21 cellular contexts compared by ENCODE assay signal in the genomic region with DNA sequence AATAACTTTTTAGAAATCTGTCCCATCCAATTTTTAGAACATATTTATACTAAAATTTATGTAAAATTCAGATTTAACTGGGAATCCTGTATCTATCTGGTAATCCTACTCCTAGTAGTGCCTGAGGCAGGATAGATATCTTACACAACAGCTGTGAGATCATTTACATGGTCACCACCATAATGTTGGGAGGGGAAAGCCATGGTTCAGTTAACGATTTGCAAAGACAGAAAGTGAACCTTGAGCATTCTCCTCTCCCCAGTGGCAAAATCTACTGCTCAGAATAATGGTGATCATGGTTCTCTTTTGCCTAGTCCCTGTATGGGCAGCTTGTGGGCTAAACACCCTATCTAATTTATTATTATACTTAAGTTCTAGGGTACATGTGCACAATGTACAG. TPM values are rescaled to one million over a fixed set of nuclear protein-coding genes. Genes with fewer than 3 reads are reported as not detected.
A peak's percentile ranks its signal among the peaks of the same experiment; 100 is the strongest.
DNase-seq lines count a peak whose midpoint lies in the region; ATAC-seq and TF ChIP-seq lines count a peak whose summit lies in the region.
"Had no signal": no experiment of that assay in that cellular context is flagged by ENCODE, and none has a peak within 500 bp of the region (broad histone marks: within the 10 kb centered on the region; RNA-seq: fewer than 3 reads in every experiment).

No MANE protein-coding gene starts in this region.

- DNase-seq in NCI-H2171 treated with DMSO at 0.1 percent for 48 hours (lab: John Stamatoyannopoulos, UW) = peak; percentile 22
- DNase-seq in NCI-H2171 (lab: John Stamatoyannopoulos, UW) = no peak
- DNase-seq in M059J (ENCODE audit: low read depth) = peak; percentile 9
- peak; percentile 30 for DNase-seq in epithelial cell of esophagus (ENCODE audit: low read depth)
- no peak for DNase-seq in DMS53 (lab: John Stamatoyannopoulos, UW)
- DNase-seq: 8988T; ACHN; AML-193; BE2C; CD4-positive, alpha-beta T cell; CD8-positive, alpha-beta memory T cell; DMS153; DMS79; GF-D8; GOT3; HFFc6 had no signal

- ATAC-seq in GM18873 (IDR thresholded peaks at IDR 0.05; ENCODE audit: low FRiP score, unreplicated experiment) = no peak
- ATAC-seq: A549 had no signal

- TF ChIP-seq CTCF in epithelial cell of esophagus (IDR thresholded peaks at IDR 0.05; ENCODE audit: insufficient read depth, low read depth, low read length, missing control alignments) = no peak

- H3K4me3 ChIP-seq in epithelial cell of esophagus (ENCODE audit: low read length) = no peak overlapping the region
- H3K4me3 ChIP-seq: A549; BLaER1 treated with 17β-estradiol and CSF1 and Interleukin-3, amounts not matched to agents 10 nM and 100 nM; HAP-1 had no signal

RNA-seq across cellular contexts. Expression of gene TMEM247, which starts 7.7 kb away (rescaled TPM):
- not detected in 2 replicates for total RNA-seq in M059J (2014; rRNA removed; shearing (Covaris generic))
- total RNA-seq: CD4-positive, alpha-beta T cell; CD8-positive, alpha-beta memory T cell; G401; HFFc6 had no signal

Comparison
In these comparisons a context has a peak if more than half of its experiments do, and no peak if none do; other contexts are left out.
1. DNase-seq: peak in NCI-H2171 treated with DMSO at 0.1 percent for 48 hours (single experiment), M059J (single experiment) and epithelial cell of esophagus (single experiment); none in NCI-H2171 (single experiment) and DMS53 (single experiment).